ENCODE assay signal across 20 cellular contexts in genomic region chr2:110800611-110801402, GRCh38.
DNase-seq lines count a peak whose midpoint lies in the region; TF ChIP-seq lines count a peak whose summit lies in the region.
"Had no signal": no experiment of that assay in that cellular context is flagged by ENCODE, and none has a peak within 500 bp of the region (broad histone marks: within the 10 kb centered on the region; RNA-seq: fewer than 3 reads in every experiment).

No MANE protein-coding gene starts in this region.

- no peak for TF ChIP-seq POLR2A in esophagus muscularis mucosa (IDR thresholded peaks at IDR 0.05; ENCODE audit: low read depth)

- H4K20me1 ChIP-seq in H9 (ENCODE audit: control insufficient read depth, insufficient read depth, insufficient read length) = no peaks in the 10 kb centered on the region
- no peaks in the 10 kb centered on the region for H4K20me1 ChIP-seq in neural progenitor cell (ENCODE audit: low read depth)

- no peak for DNase-seq in H9
- peak; percentile 88 for DNase-seq in esophagus muscularis mucosa (ENCODE audit: extremely low spot score)
- DNase-seq in left ventricle myocardium inferior = no peak
- DNase-seq in neural progenitor cell (ENCODE audit: low spot score) = peak; percentile 21
- DNase-seq in NOMO-1 (lab: John Stamatoyannopoulos, UW; ENCODE audit: unreplicated experiment in 2 of 2) = no peak
- no peak for DNase-seq in SIG-M5 (lab: John Stamatoyannopoulos, UW)
- DNase-seq in kidney glomerular epithelial cell (lab: John Stamatoyannopoulos, UW) = no peak
- DNase-seq in progenitor cell of endocrine pancreas (ENCODE audit: low spot score, unreplicated experiment) = no peak
- DNase-seq: CD4-positive, alpha-beta T cell; DMS53; Karpas-422; NCI-H1092; NCI-H1417 treated with DMSO at 0.1 percent for 48 hours; NCI-H1694 treated with DMSO at 0.1 percent for 48 hours; NCI-H2081; NCI-H2227 treated with DMSO at 0.1 percent for 48 hours; NCI-H526 treated with DMSO at 0.1 percent for 48 hours; SJCRH30 had no signal

- no peak overlapping the region for H4K91ac ChIP-seq in H9 (ENCODE audit: insufficient read length, low read depth, low read length)

- H3K23ac ChIP-seq in H9 (ENCODE audit: insufficient read length, low read depth, low read length) = no peak overlapping the region

- no peak overlapping the region for H3K4ac ChIP-seq in H9 (ENCODE audit: low read depth, low read length)

- H3K27ac ChIP-seq in H9 (ENCODE audit: insufficient read length, low read depth, low read length) (no peak overlapping the region), esophagus muscularis mucosa (replicated peaks in 1 of 4) (no peak overlapping the region), left ventricle myocardium inferior (replicated peaks) (peak overlapping the region; percentile 51), neural progenitor cell (no peak overlapping the region)
- H3K27ac ChIP-seq: BLaER1 treated with 17β-estradiol and CSF1 and Interleukin-3, amounts not matched to agents 10 nM and 100 nM; HL-60; SJCRH30 had no signal

- H4K5ac ChIP-seq in H9 (ENCODE audit: insufficient read length, low read depth, low read length) = no peak overlapping the region

- no peak overlapping the region for H4K8ac ChIP-seq in H9 (replicated peaks; ENCODE audit: insufficient read length, low read depth, low read length)

- no peaks in the 10 kb centered on the region for H3K79me1 ChIP-seq in H9 (ENCODE audit: insufficient read depth, low read depth, low read length, poor library complexity, severe bottlenecking)

- no peak overlapping the region for H3K4me2 ChIP-seq in H9 (ENCODE audit: insufficient read depth, insufficient read length, low read length)
- H3K4me2 ChIP-seq in neural progenitor cell = no peak overlapping the region
- H3K4me2 ChIP-seq: BLaER1 treated with 17β-estradiol and CSF1 and Interleukin-3, amounts not matched to agents 10 nM and 100 nM had no signal

- H2AFZ ChIP-seq in H9 (ENCODE audit: low read length) (no peak overlapping the region), neural progenitor cell (replicated peaks) (peak overlapping the region; percentile 80)

- intact Hi-C loops in esophagus muscularis mucosa (cut with DNase I) (no loop called here), left ventricle myocardium inferior (cut with micrococcal nuclease) (no loop called here)

- peaks cover 41 to 80% (median 73%) of the 10 kb centered on the region in 3 experiments for H3K36me3 Mint-ChIP-seq in H9 (ENCODE audit: insufficient read depth in 1 of 3, low read depth in 3 of 3)
- no peaks in the 10 kb centered on the region for H3K36me3 Mint-ChIP-seq in neural progenitor cell
- no peaks in the 10 kb centered on the region for H3K36me3 Mint-ChIP-seq in progenitor cell of endocrine pancreas (ENCODE audit: insufficient read depth)

- H3K4me3 Mint-ChIP-seq in H9 = peak overlapping the region in 1 of 2 experiments; percentile 26; a peak in 1 of 5 replicates
- no peak overlapping the region for H3K4me3 Mint-ChIP-seq in neural progenitor cell
- H3K4me3 Mint-ChIP-seq in progenitor cell of endocrine pancreas (ENCODE audit: low read depth) = no peak overlapping the region
- H3K4me3 Mint-ChIP-seq: CD4-positive, alpha-beta T cell had no signal

- no peaks in the 10 kb centered on the region for H3K27me3 ChIP-seq in H9 (ENCODE audit: insufficient read depth, low read length)
- peaks cover 0 to 23% (median 0%) of the 10 kb centered on the region in 4 donors for H3K27me3 ChIP-seq in esophagus muscularis mucosa
- no peaks in the 10 kb centered on the region for H3K27me3 ChIP-seq in left ventricle myocardium inferior (ENCODE audit: low read depth)
- H3K27me3 ChIP-seq in neural progenitor cell = no peaks in the 10 kb centered on the region

- WGBS in H9 (ENCODE audit: extremely low coverage, insufficient read length, low lambda C conversion rate) = no CpG with 5 or more reads among the region's 7 CpGs
- whole genome bisulfite sequencing in esophagus muscularis mucosa = 81% methylated on average over 7 of the region's 7 CpGs

- no peak for TF ChIP-seq CTCF in H9 (conservative IDR thresholded peaks at IDR 0.05)
- TF ChIP-seq CTCF in esophagus muscularis mucosa (IDR thresholded peaks at IDR 0.05) = no peak
- TF ChIP-seq CTCF in left ventricle myocardium inferior (IDR thresholded peaks at IDR 0.05; ENCODE audit: borderline replicate concordance) = no peak
- TF ChIP-seq CTCF in neural progenitor cell (IDR thresholded peaks at IDR 0.05) = no peak
- TF ChIP-seq CTCF in progenitor cell of endocrine pancreas (IDR thresholded peaks at IDR 0.05; ENCODE audit: unreplicated experiment) = no peak

- H3K18ac ChIP-seq in H9 (ENCODE audit: insufficient read length, low read depth, low read length) = no peak overlapping the region

- H2AK5ac ChIP-seq in H9 (ENCODE audit: insufficient read length, low read length) = no peak overlapping the region

- H2BK12ac ChIP-seq in H9 (ENCODE audit: insufficient read length, low read depth, low read length) = no peak overlapping the region

- no peak overlapping the region for H2BK120ac ChIP-seq in H9 (ENCODE audit: low read depth, low read length, poor library complexity, severe bottlenecking)

- H3T11ph ChIP-seq in H9 (ENCODE audit: low read length) = no peak overlapping the region

- H3K79me2 ChIP-seq in H9 (ENCODE audit: insufficient read depth, low read length) (no peaks in the 10 kb centered on the region), neural progenitor cell (ENCODE audit: low read depth) (no peaks in the 10 kb centered on the region)

- H2BK15ac ChIP-seq in H9 (ENCODE audit: low read depth, low read length) = no peak overlapping the region

- no peak overlapping the region for H3K14ac ChIP-seq in H9 (ENCODE audit: insufficient read depth, low read length)

- no peak overlapping the region for H3K9ac ChIP-seq in H9 (ENCODE audit: extremely low read depth, insufficient read length, low read length)
- H3K9ac ChIP-seq in neural progenitor cell = no peak overlapping the region
- H3K9ac ChIP-seq: BLaER1 treated with 17β-estradiol and CSF1 and Interleukin-3, amounts not matched to agents 10 nM and 100 nM had no signal

- no peak overlapping the region for H2BK20ac ChIP-seq in H9 (ENCODE audit: low read depth, low read length, poor library complexity, severe bottlenecking)

- no peak for TF ChIP-seq EP300 in esophagus muscularis mucosa (IDR thresholded peaks at IDR 0.05)

- H3K4me1 ChIP-seq in H9 (ENCODE audit: insufficient read depth, low read length) (peaks cover 2% of the 10 kb centered on the region; the same call in 1 of the 2 replicates), esophagus muscularis mucosa (no peaks in the 10 kb centered on the region), left ventricle myocardium inferior (peaks cover 20% of the 10 kb centered on the region), neural progenitor cell (peaks cover 18% of the 10 kb centered on the region)
- H3K4me1 ChIP-seq: SJCRH30 had no signal

- no peaks in the 10 kb centered on the region for H3F3A ChIP-seq in neural progenitor cell (ENCODE audit: low read depth)

- H3K4me3 ChIP-seq in esophagus muscularis mucosa (no peak overlapping the region), left ventricle myocardium inferior (no peak overlapping the region), neural progenitor cell (no peak overlapping the region)
- H3K4me3 ChIP-seq: BLaER1 treated with 17β-estradiol and CSF1 and Interleukin-3, amounts not matched to agents 10 nM and 100 nM; SJCRH30 had no signal

- peaks cover 34 to 41% of the 10 kb centered on the region in 2 experiments for H3K4me1 Mint-ChIP-seq in H9
- H3K4me1 Mint-ChIP-seq in neural progenitor cell = peaks cover 3% of the 10 kb centered on the region
- H3K4me1 Mint-ChIP-seq in progenitor cell of endocrine pancreas (ENCODE audit: low read depth) = no peaks in the 10 kb centered on the region

- peaks cover 14 to 21% of the 10 kb centered on the region in 2 experiments for H3K9me3 Mint-ChIP-seq in H9
- H3K9me3 Mint-ChIP-seq in neural progenitor cell = peaks cover 4% of the 10 kb centered on the region
- H3K9me3 Mint-ChIP-seq in progenitor cell of endocrine pancreas (ENCODE audit: low read depth) = peaks cover 2% of the 10 kb centered on the region

- no peaks in the 10 kb centered on the region for H3K23me2 ChIP-seq in H9 (ENCODE audit: insufficient read length, low read depth, low read length, poor library complexity, severe bottlenecking)

- H3K27me3 Mint-ChIP-seq in H9 (ENCODE audit: low read depth) = no peaks in the 10 kb centered on the region
- H3K27me3 Mint-ChIP-seq in neural progenitor cell (ENCODE audit: insufficient read depth, low read depth) = peaks cover 2% of the 10 kb centered on the region
- H3K27me3 Mint-ChIP-seq in progenitor cell of endocrine pancreas = peaks cover 3% of the 10 kb centered on the region

- H3K27ac Mint-ChIP-seq in H9 = peak overlapping the region; percentile 92 to 94 (median 94)
- H3K27ac Mint-ChIP-seq in neural progenitor cell = no peak overlapping the region
- H3K27ac Mint-ChIP-seq in progenitor cell of endocrine pancreas = no peak overlapping the region
- H3K27ac Mint-ChIP-seq: CD4-positive, alpha-beta T cell had no signal

- H3K56ac ChIP-seq in H9 (ENCODE audit: insufficient read length, low read depth, low read length) = no peak overlapping the region

- H3K9me3 ChIP-seq in H9 (ENCODE audit: control insufficient read depth, low read depth, low read length) = peaks cover 10% of the 10 kb centered on the region
- H3K9me3 ChIP-seq in esophagus muscularis mucosa = peaks cover 0 to 7% (median 2%) of the 10 kb centered on the region in 4 donors
- H3K9me3 ChIP-seq in left ventricle myocardium inferior (replicated peaks) = peaks cover 6% of the 10 kb centered on the region
- H3K9me3 ChIP-seq in neural progenitor cell (ENCODE audit: low read depth) = no peaks in the 10 kb centered on the region

- H3K36me3 ChIP-seq in esophagus muscularis mucosa = no peaks in the 10 kb centered on the region
- H3K36me3 ChIP-seq in left ventricle myocardium inferior = no peaks in the 10 kb centered on the region
- peaks cover 5% of the 10 kb centered on the region for H3K36me3 ChIP-seq in neural progenitor cell
- H3K36me3 ChIP-seq: BLaER1 treated with 17β-estradiol and CSF1 and Interleukin-3, amounts not matched to agents 10 nM and 100 nM; SJCRH30 had no signal

- no peak overlapping the region for H2BK5ac ChIP-seq in H9 (ENCODE audit: insufficient read length, low read length)

Comparison
In these comparisons a context has a peak if more than half of its experiments do, and no peak if none do; other contexts are left out.
1. DNase-seq: peak in esophagus muscularis mucosa (single experiment) and neural progenitor cell (single experiment); none in H9 (single experiment), left ventricle myocardium inferior (single experiment), NOMO-1 (0 of 2), SIG-M5 (single experiment), kidney glomerular epithelial cell (single experiment) and progenitor cell of endocrine pancreas (single experiment).
2. H3K27ac Mint-ChIP-seq: peak in H9 (3 of 3); none in neural progenitor cell (single experiment) and progenitor cell of endocrine pancreas (single experiment).